ENCODE assay signal across 9 cellular contexts in genomic region chr1:89483010-89483756, GRCh38. TPM values are rescaled to one million over a fixed set of nuclear protein-coding genes. Genes with fewer than 3 reads are reported as not detected.
A peak's percentile ranks its signal among the peaks of the same experiment; 100 is the strongest.
DNase-seq lines count a peak whose midpoint lies in the region; ATAC-seq and TF ChIP-seq lines count a peak whose summit lies in the region.
"Had no signal": no experiment of that assay in that cellular context is flagged by ENCODE, and none has a peak within 500 bp of the region (broad histone marks: within the 10 kb centered on the region; RNA-seq: fewer than 3 reads in every experiment).

No MANE protein-coding gene starts in this region.

- H3K36me3 Mint-ChIP-seq in activated T-cell treated with anti-CD3 and anti-CD28 coated beads, Interleukin-2, amount 50 U/mL, for 24 hours (ENCODE audit: low read depth), result no peaks in the 10 kb centered on the region
- H3K36me3 Mint-ChIP-seq in nephron progenitor cell (ENCODE audit: low read depth), result peaks cover 7% of the 10 kb centered on the region

- no peaks in the 10 kb centered on the region for H4K20me1 ChIP-seq in PC-9 (ENCODE audit: insufficient read depth)
- no peaks in the 10 kb centered on the region for H4K20me1 ChIP-seq in fibroblast of lung (ENCODE audit: control insufficient read depth, extremely low read depth, insufficient read depth, low read length)
- H4K20me1 ChIP-seq: BLaER1 treated with 17β-estradiol and CSF1 and Interleukin-3, amounts not matched to agents 10 nM and 100 nM had no signal

- H3F3A ChIP-seq in PC-9 (ENCODE audit: insufficient read depth, low read depth), result no peaks in the 10 kb centered on the region

- DNase-seq in activated gamma-delta T cell treated with Interleukin-2 at 50 U/mL for 16 hours, result peak; percentile 77
- DNase-seq in activated gamma-delta T cell (lab: John Stamatoyannopoulos, UW), result no peak
- DNase-seq in LHCN-M2 (ENCODE audit: low read depth), result peak; percentile 67
- peak; percentile 43 to 72 for DNase-seq in PC-9
- peak; percentile 72 for DNase-seq in activated T-cell treated with anti-CD3 and anti-CD28 coated beads, Interleukin-2, amount 50 U/mL, for 24 hours
- DNase-seq in fibroblast of lung (ENCODE audit: low read depth in 2 of 2), result peak; percentile 68 to 90
- DNase-seq in nephron progenitor cell, result peak; percentile 76
- DNase-seq in stimulated activated naive CD8-positive, alpha-beta T cell treated with anti-CD3 and anti-CD28 coated beads, Interleukin-15, Interleukin-2, amounts not matched to agents 100 U/mL and 50 U/mL, for 24 hours, result peak; percentile 83

- POLR2A ChIA-PET in PC-9 (lab: Charles Lee; ENCODE audit: unreplicated experiment), result interaction anchor here (0.7 kb wide), 1 partner anchor 280 kb away, joined by 8 read pairs; no protein-coding TSS in a partner anchor

- H3K27ac Mint-ChIP-seq in activated T-cell treated with anti-CD3 and anti-CD28 coated beads, Interleukin-2, amount 50 U/mL, for 24 hours, result no peak overlapping the region
- no peak overlapping the region for H3K27ac Mint-ChIP-seq in nephron progenitor cell

- peak; percentile 78 for ATAC-seq in stimulated activated naive CD8-positive, alpha-beta T cell treated with anti-CD3 and anti-CD28 coated beads, Interleukin-15, Interleukin-2, amounts not matched to agents 100 U/mL and 50 U/mL, for 24 hours

- no peak overlapping the region for H3K9ac ChIP-seq in fibroblast of lung (ENCODE audit: insufficient read depth, low read length)
- H3K9ac ChIP-seq: BLaER1 treated with 17β-estradiol and CSF1 and Interleukin-3, amounts not matched to agents 10 nM and 100 nM had no signal

- peaks cover 22% of the 10 kb centered on the region for H3K4me1 Mint-ChIP-seq in activated T-cell treated with anti-CD3 and anti-CD28 coated beads, Interleukin-2, amount 50 U/mL, for 24 hours (ENCODE audit: low read depth)
- H3K4me1 Mint-ChIP-seq in nephron progenitor cell, result no peaks in the 10 kb centered on the region

- H3K4me3 ChIP-seq in PC-9, result no peak overlapping the region
- H3K4me3 ChIP-seq in fibroblast of lung (replicated peaks in 1 of 4; ENCODE audit: control extremely low read depth in 1 of 4, insufficient read depth in 1 of 4, low read depth in 3 of 4, low read length in 4 of 4), result no peak overlapping the region
- H3K4me3 ChIP-seq: BLaER1 treated with 17β-estradiol and CSF1 and Interleukin-3, amounts not matched to agents 10 nM and 100 nM had no signal

- H3K4me3 Mint-ChIP-seq in activated T-cell treated with anti-CD3 and anti-CD28 coated beads, Interleukin-2, amount 50 U/mL, for 24 hours, result no peak overlapping the region
- H3K4me3 Mint-ChIP-seq in nephron progenitor cell, result no peak overlapping the region

- BruUV-seq in PC-9 (replicated peaks; lab: Mats Ljungman, UMichigan), result no TSS peak

- peaks cover 12% of the 10 kb centered on the region for H3K9me3 Mint-ChIP-seq in activated T-cell treated with anti-CD3 and anti-CD28 coated beads, Interleukin-2, amount 50 U/mL, for 24 hours
- H3K9me3 Mint-ChIP-seq in nephron progenitor cell, result peaks cover 31% of the 10 kb centered on the region

- H3K27me3 ChIP-seq in PC-9 (ENCODE audit: insufficient read depth, low read depth), result no peaks in the 10 kb centered on the region
- no peaks in the 10 kb centered on the region for H3K27me3 ChIP-seq in fibroblast of lung (ENCODE audit: control insufficient read depth, insufficient read depth, low read length)
- H3K27me3 ChIP-seq: BLaER1 treated with 17β-estradiol and CSF1 and Interleukin-3, amounts not matched to agents 10 nM and 100 nM had no signal

- peaks cover 4% of the 10 kb centered on the region for H3K27me3 Mint-ChIP-seq in activated T-cell treated with anti-CD3 and anti-CD28 coated beads, Interleukin-2, amount 50 U/mL, for 24 hours
- H3K27me3 Mint-ChIP-seq in nephron progenitor cell (ENCODE audit: low read depth, poor library complexity), result no peaks in the 10 kb centered on the region

- H3K79me2 ChIP-seq in PC-9 (ENCODE audit: low read depth), result no peaks in the 10 kb centered on the region
- no peaks in the 10 kb centered on the region for H3K79me2 ChIP-seq in fibroblast of lung (ENCODE audit: control insufficient read depth, insufficient read depth, low read length)

- H3K4me2 ChIP-seq in PC-9 (no peak overlapping the region), fibroblast of lung (ENCODE audit: extremely low read depth, insufficient read depth, low read length) (no peak overlapping the region)
- H3K4me2 ChIP-seq: BLaER1 treated with 17β-estradiol and CSF1 and Interleukin-3, amounts not matched to agents 10 nM and 100 nM had no signal

- H3K4me1 ChIP-seq in PC-9 (replicated peaks; ENCODE audit: insufficient read depth) (no peaks in the 10 kb centered on the region), fibroblast of lung (ENCODE audit: control insufficient read depth, extremely low read depth, insufficient read depth, low read length) (no peaks in the 10 kb centered on the region)

- intact Hi-C loops in PC-9 (cut with micrococcal nuclease; ENCODE audit: unreplicated experiment), result loop anchor here (1.0 kb wide), 2 partner anchors 116 to 280 kb away; no protein-coding TSS in a partner anchor

- peak; percentile 94 for TF ChIP-seq CTCF in PC-9 (conservative IDR thresholded peaks at IDR 0.05)
- TF ChIP-seq CTCF in fibroblast of lung (conservative IDR thresholded peaks at IDR 0.05 in 1 of 2, IDR thresholded peaks at IDR 0.05 in 1 of 2; ENCODE audit: low read depth in 1 of 2, low read length in 2 of 2), result peak; percentile 78 to 87
- peak; percentile 73 for TF ChIP-seq CTCF in nephron progenitor cell (IDR thresholded peaks at IDR 0.05)

- no peaks in the 10 kb centered on the region for H3K36me3 ChIP-seq in PC-9 (ENCODE audit: low read depth)
- H3K36me3 ChIP-seq in fibroblast of lung (ENCODE audit: control insufficient read depth, insufficient read depth, low read length), result no peaks in the 10 kb centered on the region
- H3K36me3 ChIP-seq: BLaER1 treated with 17β-estradiol and CSF1 and Interleukin-3, amounts not matched to agents 10 nM and 100 nM had no signal

- H3K9me2 ChIP-seq in PC-9 (ENCODE audit: insufficient read depth), result no peaks in the 10 kb centered on the region

- H3K27ac ChIP-seq in PC-9 (no peak overlapping the region), fibroblast of lung (ENCODE audit: insufficient read depth, low read length) (no peak overlapping the region)
- H3K27ac ChIP-seq: BLaER1 treated with 17β-estradiol and CSF1 and Interleukin-3, amounts not matched to agents 10 nM and 100 nM had no signal

- CTCF ChIA-PET in PC-9 (lab: Charles Lee), result interaction anchor here (1.1 to 2.1 kb wide), 3 partner anchors 121 to 504 kb away, joined by 4 to 16 read pairs (median 5); no protein-coding TSS in a partner anchor

- H2AFZ ChIP-seq in PC-9, result no peak overlapping the region
- H2AFZ ChIP-seq in fibroblast of lung (ENCODE audit: low read length), result no peak overlapping the region

- H3K9me3 ChIP-seq in PC-9 (ENCODE audit: insufficient read depth, low read depth) (no peaks in the 10 kb centered on the region), fibroblast of lung (ENCODE audit: control insufficient read depth, insufficient read depth, low read depth, low read length) (no peaks in the 10 kb centered on the region)

RNA-seq across cellular contexts. Expression of gene LRRC8B, which starts 41.4 kb away (rescaled TPM):
- 5.7 and 6.0 TPM in 2 replicates for total RNA-seq in LHCN-M2 (2014; rRNA removed)
- 0.62 TPM for polyA plus RNA-seq in LHCN-M2 (2012)
- 11.7 and 15.0 TPM in 2 replicates for total RNA-seq in PC-9 (2021)
- 0.77 and 0.83 TPM in 2 replicates for total RNA-seq in fibroblast of lung
- polyA plus RNA-seq in fibroblast of lung, result 1.7 and 2.8 TPM in 2 replicates
- 0.51 and 1.1 TPM in 2 replicates for polyA plus RNA-seq in fibroblast of lung (2012)
- polyA minus RNA-seq in fibroblast of lung (ENCODE audit: low replicate concordance), result 3.8 and 5.0 TPM in 2 replicates
